ENCODE assay signal across 15 cellular contexts in genomic region chr1:218436346-218436745, GRCh38.
DNase-seq lines count a peak whose midpoint lies in the region; ATAC-seq and TF ChIP-seq lines count a peak whose summit lies in the region.
"Had no signal": no experiment of that assay in that cellular context is flagged by ENCODE, and none has a peak within 500 bp of the region (broad histone marks: within the 10 kb centered on the region; RNA-seq: fewer than 3 reads in every experiment).

No MANE protein-coding gene starts in this region.

- no peak for ATAC-seq in Right ventricle myocardium superior (ENCODE audit: poor library complexity)
- peak in 3 of 4 donors; percentile 60 to 80 (median 75) for ATAC-seq in psoas muscle
- no peak for ATAC-seq in HG03469 (IDR thresholded peaks at IDR 0.05; ENCODE audit: unreplicated experiment)
- ATAC-seq in left ventricle myocardium superior, result no peak
- ATAC-seq in GM18861 (IDR thresholded peaks at IDR 0.05; ENCODE audit: unreplicated experiment), result no peak
- ATAC-seq: A549 had no signal

- DNase-seq in cardiac muscle cell (ENCODE audit: low read depth in 1 of 2, low spot score in 1 of 2), result no peak
- no peak for DNase-seq in Right ventricle myocardium superior
- DNase-seq in kidney tubule cell (ENCODE audit: low spot score), result peak; percentile 18
- no peak for DNase-seq in psoas muscle
- DNase-seq in foreskin fibroblast, result no peak
- no peak for DNase-seq in left ventricle myocardium superior
- DNase-seq: AML-193; Caco-2; CD4-positive, alpha-beta T cell; H9 had no signal

- no peak for TF ChIP-seq CTCF in cardiac muscle cell (IDR thresholded peaks at IDR 0.05; ENCODE audit: low read depth, low read length)
- TF ChIP-seq CTCF in psoas muscle (IDR thresholded peaks at IDR 0.05), result no peak
- no peak for TF ChIP-seq CTCF in foreskin fibroblast (IDR thresholded peaks at IDR 0.05; ENCODE audit: low read depth, low read length)

- peaks cover 69% of the 10 kb centered on the region for H3K36me3 ChIP-seq in cardiac muscle cell
- no peaks in the 10 kb centered on the region for H3K36me3 ChIP-seq in psoas muscle (ENCODE audit: insufficient read depth in 1 of 2, low read depth in 1 of 2)

- H3K4me3 ChIP-seq in cardiac muscle cell (no peak overlapping the region), psoas muscle (no peak overlapping the region), foreskin fibroblast (ENCODE audit: low read depth in 1 of 2, low read length in 2 of 2) (no peak overlapping the region)
- H3K4me3 ChIP-seq: A549 had no signal

- intact Hi-C loops in Right ventricle myocardium superior (cut with DNase I) (no loop called here), psoas muscle (cut with DNase I) (loop anchor here in 1 of 2 donors (5.0 kb wide), 1 partner anchor 89 kb away; the partner anchor contains the start of gene TGFB2), left ventricle myocardium superior (cut with micrococcal nuclease) (no loop called here)

- H3K27ac ChIP-seq in cardiac muscle cell, result peak overlapping the region; percentile 44
- peak overlapping the region; percentile 74 for H3K27ac ChIP-seq in psoas muscle
- H3K27ac ChIP-seq: 22Rv1, C4-2B had no signal

- H3K4me1 ChIP-seq in cardiac muscle cell (ENCODE audit: low read depth), result peaks cover 30% of the 10 kb centered on the region
- peaks cover 43% of the 10 kb centered on the region for H3K4me1 ChIP-seq in psoas muscle

- H3K27me3 ChIP-seq in cardiac muscle cell, result no peaks in the 10 kb centered on the region
- no peaks in the 10 kb centered on the region for H3K27me3 ChIP-seq in psoas muscle (ENCODE audit: insufficient read depth in 3 of 3, low read length in 2 of 3)

- H3K9me3 ChIP-seq in cardiac muscle cell (ENCODE audit: low read depth) (no peaks in the 10 kb centered on the region), psoas muscle (no peaks in the 10 kb centered on the region)
- H3K9me3 ChIP-seq: A549, Caco-2 had no signal

- WGBS in psoas muscle, 3 donors, result 49 to 71% (median 53%) methylated on average over 1 of the region's 1 CpG

Comparison
In these comparisons a context has a peak if more than half of its experiments do, and no peak if none do; other contexts are left out.
1. ATAC-seq: peak in psoas muscle (3 of 4); none in Right ventricle myocardium superior (single experiment), HG03469 (single experiment), left ventricle myocardium superior (single experiment) and GM18861 (single experiment).